ENCODE assay signal across 9 cellular contexts in genomic region chr19:30450101-30450500, GRCh38.
DNase-seq lines count a peak whose midpoint lies in the region; ATAC-seq and TF ChIP-seq lines count a peak whose summit lies in the region.
"Had no signal": no experiment of that assay in that cellular context is flagged by ENCODE, and none has a peak within 500 bp of the region (broad histone marks: within the 10 kb centered on the region; RNA-seq: fewer than 3 reads in every experiment).

No MANE protein-coding gene starts in this region.

- peak; percentile 56 for ATAC-seq in body of pancreas

- DNase-seq in HAP-1 (ENCODE audit: low spot score in 2 of 2): peak; percentile 64 to 69
- DNase-seq in body of pancreas: peak in 1 of 4 donors; percentile 31
- DNase-seq in iris pigment epithelial cell (ENCODE audit: low read depth): peak; percentile 4
- DNase-seq in substantia nigra (lab: John Stamatoyannopoulos, UW): peak in 40 of 49 donors; percentile 7 to 71 (median 39)
- no peak for DNase-seq in HuH-7 (ENCODE audit: low spot score)
- no peak for DNase-seq in dedifferentiated amniotic fluid mesenchymal stem cell (ENCODE audit: extremely low spot score)
- no peak for DNase-seq in osteocyte (ENCODE audit: extremely low spot score, unreplicated experiment)
- no peak for DNase-seq in stimulated activated CD4-positive, alpha-beta T cell treated with anti-CD3 and anti-CD28 coated beads, Interleukin-1b, Interleukin-23, amount 100 ng/mL, for 48 hours
- DNase-seq: activated CD4-positive, alpha-beta T cell treated with anti-CD3 and anti-CD28 coated beads for 1 hour had no signal

- 18 to 20% methylated on average over 7 of the region's 7 CpGs for WGBS in body of pancreas, 2 donors

- peaks cover 17% of the 10 kb centered on the region for H3K9me3 Mint-ChIP-seq in osteocyte (ENCODE audit: unreplicated experiment)

- H3K9me3 ChIP-seq in HAP-1: no peaks in the 10 kb centered on the region
- H3K9me3 ChIP-seq in body of pancreas: no peaks in the 10 kb centered on the region

- H3K4me1 Mint-ChIP-seq in osteocyte (ENCODE audit: unreplicated experiment): no peaks in the 10 kb centered on the region

- no peaks in the 10 kb centered on the region for H3K27me3 Mint-ChIP-seq in osteocyte (ENCODE audit: unreplicated experiment)

- H3K36me3 Mint-ChIP-seq in osteocyte (ENCODE audit: unreplicated experiment): no peaks in the 10 kb centered on the region

- no peak overlapping the region for H3K27ac ChIP-seq in body of pancreas
- no peak overlapping the region for H3K27ac ChIP-seq in substantia nigra (ENCODE audit: low read depth, low read length, poor library complexity, severe bottlenecking)

- no peak overlapping the region for H3K4me3 Mint-ChIP-seq in osteocyte (ENCODE audit: unreplicated experiment)

- H3K4me3 ChIP-seq in HAP-1: no peak overlapping the region
- H3K4me3 ChIP-seq in body of pancreas: no peak overlapping the region

- H3K36me3 ChIP-seq in HAP-1 (replicated peaks) (peaks cover 2% of the 10 kb centered on the region), body of pancreas (replicated peaks in 1 of 2; ENCODE audit: insufficient read depth in 1 of 2, low read depth in 2 of 2) (no peaks in the 10 kb centered on the region)

- no peak for TF ChIP-seq POLR2A in body of pancreas (IDR thresholded peaks at IDR 0.05)

- no peaks in the 10 kb centered on the region for H3K27me3 ChIP-seq in HAP-1 (ENCODE audit: low read depth)
- no peaks in the 10 kb centered on the region for H3K27me3 ChIP-seq in body of pancreas

- TF ChIP-seq CTCF in body of pancreas (IDR thresholded peaks at IDR 0.05): no peak
- no peak for TF ChIP-seq CTCF in osteocyte (IDR thresholded peaks at IDR 0.05)

- H3K27ac Mint-ChIP-seq in osteocyte (ENCODE audit: unreplicated experiment): no peak overlapping the region

- H3K4me1 ChIP-seq in HAP-1 (peaks cover 40% of the 10 kb centered on the region), body of pancreas (peaks cover 7% of the 10 kb centered on the region)

- in situ Hi-C loops in HAP-1 (cut with MboI; ENCODE audit: low sequenced_read_pairs): no loop called here

- intact Hi-C loops in body of pancreas (cut with DNase I): no loop called here

Comparison
In these comparisons a context has a peak if more than half of its experiments do, and no peak if none do; other contexts are left out.
1. DNase-seq: peak in HAP-1 (2 of 2), iris pigment epithelial cell (single experiment) and substantia nigra (40 of 49); none in HuH-7 (single experiment), dedifferentiated amniotic fluid mesenchymal stem cell (single experiment), osteocyte (single experiment) and stimulated activated CD4-positive, alpha-beta T cell treated with anti-CD3 and anti-CD28 coated beads, Interleukin-1b, Interleukin-23, amount 100 ng/mL, for 48 hours (single experiment).